In the genomic region with DNA sequence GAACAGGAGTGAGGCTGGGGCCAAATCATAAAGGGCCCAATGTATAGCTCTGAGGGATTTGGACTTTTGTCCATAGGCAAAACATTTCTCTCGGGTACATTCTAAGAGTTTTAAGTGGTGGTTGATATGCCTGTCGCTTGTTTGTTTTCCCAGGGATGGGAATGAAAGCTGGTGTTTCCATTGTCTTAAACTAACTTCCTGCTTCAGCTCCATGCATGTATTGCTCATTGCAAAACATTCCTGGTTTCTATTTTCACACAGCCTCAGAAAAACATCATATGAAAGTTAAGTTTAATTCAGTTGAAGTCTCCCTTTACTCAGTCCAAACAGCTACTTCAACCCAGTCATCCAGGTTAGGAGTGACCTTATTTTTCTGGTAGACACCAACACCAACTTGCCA, we compare ENCODE assay signal across 27 cellular contexts.
DNase-seq lines count a peak whose midpoint lies in the region; ATAC-seq and TF ChIP-seq lines count a peak whose summit lies in the region.
"Had no signal": no experiment of that assay in that cellular context is flagged by ENCODE, and none has a peak within 500 bp of the region (broad histone marks: within the 10 kb centered on the region; RNA-seq: fewer than 3 reads in every experiment).

No MANE protein-coding gene starts in this region.

- DNase-seq in EL = peak; percentile 40
- DNase-seq in brain microvascular endothelial cell = peak; percentile 55
- DNase-seq in fibroblast of the aortic adventitia (ENCODE audit: low read depth) = peak; percentile 55
- no peak for DNase-seq in smooth muscle cell (lab: John Stamatoyannopoulos, UW; ENCODE audit: unreplicated experiment)
- DNase-seq in hippocampal formation (lab: John Stamatoyannopoulos, UW) = no peak
- no peak for DNase-seq in activated gamma-delta T cell treated with Interleukin-2 at 50 U/mL for 16 hours
- no peak for DNase-seq in NCI-H510A (lab: John Stamatoyannopoulos, UW)
- DNase-seq: activated CD4-positive, alpha-beta T cell treated with anti-CD3 and anti-CD28 coated beads for 48 hours; activated naive CD4-positive, alpha-beta T cell treated with anti-CD3 and anti-CD28 coated beads, Interleukin-2, amount 10 ng/mL, durations not matched to agents 7 days and 5 days; activated T-cell treated with anti-CD3 and anti-CD28 coated beads, Interleukin-2, amount 50 U/mL, for 24 hours; amniotic stem cell; C1 segment of cervical spinal cord; DND-41; head of caudate nucleus; kidney glomerular epithelial cell; lower lobe of right lung; NCI-H146; NCI-H2171; NCI-H526; PC-9; Right ventricle myocardium superior; stimulated activated CD4-positive, alpha-beta T cell treated with anti-CD3 and anti-CD28 coated beads, Interleukin-2, amount 100 ng/mL, for 48 hours had no signal

- H3K79me2 ChIP-seq in smooth muscle cell (ENCODE audit: low read depth) = no peaks in the 10 kb centered on the region

- peak overlapping the region; percentile 48 for H3K27ac ChIP-seq in brain microvascular endothelial cell
- peak overlapping the region; percentile 63 for H3K27ac ChIP-seq in smooth muscle cell (ENCODE audit: low read depth)
- H3K27ac ChIP-seq: lower lobe of right lung, PC-9, right atrium auricular region, VCaP had no signal

- WGBS in smooth muscle cell (ENCODE audit: low lambda C conversion rate) = 37% methylated on average over 2 of the region's 2 CpGs

- TF ChIP-seq CTCF in brain microvascular endothelial cell (IDR thresholded peaks at IDR 0.05; ENCODE audit: low read depth, low read length, missing control alignments) (no peak), fibroblast of the aortic adventitia (IDR thresholded peaks at IDR 0.05; ENCODE audit: insufficient read depth, low read length) (no peak), smooth muscle cell (IDR thresholded peaks at IDR 0.05; ENCODE audit: borderline replicate concordance, insufficient read depth, poor library complexity, severe bottlenecking) (no peak)

- no peak overlapping the region for H2AFZ ChIP-seq in smooth muscle cell (ENCODE audit: low read depth)
- H2AFZ ChIP-seq: PC-9 had no signal

- no peaks in the 10 kb centered on the region for H4K20me1 ChIP-seq in smooth muscle cell (ENCODE audit: low read depth)

- no peak overlapping the region for H3K9ac ChIP-seq in smooth muscle cell (ENCODE audit: low read depth)

- H3K4me3 ChIP-seq in brain microvascular endothelial cell (ENCODE audit: low read depth, low read length) = no peak overlapping the region
- no peak overlapping the region for H3K4me3 ChIP-seq in fibroblast of the aortic adventitia (ENCODE audit: low read depth, low read length)
- H3K4me3 ChIP-seq in smooth muscle cell = no peak overlapping the region
- H3K4me3 ChIP-seq: GM12878, GM23338, lower lobe of right lung, PC-9, right atrium auricular region had no signal

- no peaks in the 10 kb centered on the region for H3K27me3 ChIP-seq in brain microvascular endothelial cell (replicated peaks)
- no peaks in the 10 kb centered on the region for H3K27me3 ChIP-seq in smooth muscle cell (ENCODE audit: low read depth)
- H3K27me3 ChIP-seq: right atrium auricular region had no signal

- H3K4me1 ChIP-seq in smooth muscle cell (ENCODE audit: low read depth) = no peaks in the 10 kb centered on the region
- H3K4me1 ChIP-seq: lower lobe of right lung, right atrium auricular region had no signal

- no peaks in the 10 kb centered on the region for H3F3A ChIP-seq in smooth muscle cell (ENCODE audit: low read depth)

- in situ Hi-C loops in brain microvascular endothelial cell (cut with HindIII; ENCODE audit: low pct_ligation_motif_present, low sequenced_read_pairs) = no loop called here

- H3K4me2 ChIP-seq in smooth muscle cell = peak overlapping the region; percentile 42
- H3K4me2 ChIP-seq: GM23338, PC-9 had no signal

- ATAC-seq in HG03280 (IDR thresholded peaks at IDR 0.05; ENCODE audit: unreplicated experiment) = no peak
- ATAC-seq: GM12878, GM23338, lower lobe of right lung had no signal

- no peaks in the 10 kb centered on the region for H3K9me3 ChIP-seq in smooth muscle cell (replicated peaks; ENCODE audit: low read depth)
- H3K9me3 ChIP-seq: lower lobe of right lung, right atrium auricular region had no signal

- H3K36me3 ChIP-seq in brain microvascular endothelial cell (replicated peaks) = no peaks in the 10 kb centered on the region
- H3K36me3 ChIP-seq in smooth muscle cell (ENCODE audit: low read depth) = no peaks in the 10 kb centered on the region
- H3K36me3 ChIP-seq: lower lobe of right lung, right atrium auricular region had no signal

Comparison
In these comparisons a context has a peak if more than half of its experiments do, and no peak if none do; other contexts are left out.
1. DNase-seq: peak in EL (single experiment), brain microvascular endothelial cell (single experiment) and fibroblast of the aortic adventitia (single experiment); none in smooth muscle cell (single experiment), hippocampal formation (0 of 2), activated gamma-delta T cell treated with Interleukin-2 at 50 U/mL for 16 hours (single experiment) and NCI-H510A (single experiment).